ENCODE assay signal across 8 cellular contexts in genomic region chr7:51067757-51068156, GRCh38.
A peak's percentile ranks its signal among the peaks of the same experiment; 100 is the strongest.
DNase-seq lines count a peak whose midpoint lies in the region; ATAC-seq and TF ChIP-seq lines count a peak whose summit lies in the region.

No MANE protein-coding gene starts in this region.

- H3K9me3 Mint-ChIP-seq in osteocyte (ENCODE audit: unreplicated experiment) = peaks cover 4% of the 10 kb centered on the region

- no peak overlapping the region for H3K27ac Mint-ChIP-seq in osteocyte (ENCODE audit: unreplicated experiment)

- peaks cover 2% of the 10 kb centered on the region for H3K4me1 Mint-ChIP-seq in osteocyte (ENCODE audit: unreplicated experiment)

- no peaks in the 10 kb centered on the region for H3K36me3 Mint-ChIP-seq in osteocyte (ENCODE audit: unreplicated experiment)

- TF ChIP-seq CTCF in foreskin fibroblast (IDR thresholded peaks at IDR 0.05; ENCODE audit: low read depth, low read length) (peak; percentile 68), osteocyte (IDR thresholded peaks at IDR 0.05) (peak; percentile 86)

- no peak overlapping the region for H3K4me3 ChIP-seq in foreskin fibroblast (ENCODE audit: low read depth in 1 of 2, low read length in 2 of 2)

- no peak overlapping the region for H3K4me3 Mint-ChIP-seq in osteocyte (ENCODE audit: unreplicated experiment)

- no peaks in the 10 kb centered on the region for H3K27me3 Mint-ChIP-seq in osteocyte (ENCODE audit: unreplicated experiment)

- ATAC-seq in HG02642 (IDR thresholded peaks at IDR 0.05; ENCODE audit: poor library complexity, unreplicated experiment) (peak; percentile 67), GM21737 (IDR thresholded peaks at IDR 0.05; ENCODE audit: unreplicated experiment) (no peak), GM21786 (IDR thresholded peaks at IDR 0.05; ENCODE audit: unreplicated experiment) (no peak)

- DNase-seq in DMS153 treated with DMSO at 0.1 percent for 48 hours (lab: John Stamatoyannopoulos, UW; ENCODE audit: unreplicated experiment) = peak; percentile 71
- peak; percentile 25 for DNase-seq in NCI-H510A (lab: John Stamatoyannopoulos, UW)
- DNase-seq in activated T-cell treated with anti-CD3 and anti-CD28 coated beads, Interleukin-2, amount 50 U/mL, for 1 hour = peak; percentile 32
- DNase-seq in foreskin fibroblast = peak; percentile 56 to 79
- no peak for DNase-seq in osteocyte (ENCODE audit: extremely low spot score, unreplicated experiment)
